Comparison of ENCODE assay signal across 1 cellular context in genomic region chr2:78967294-78967693, GRCh38.
TF ChIP-seq lines count a peak whose summit lies in the region.

No MANE protein-coding gene starts in this region.

TF ChIP-seq in HepG2, 621 proteins besides CTCF, POLR2A, EP300 and RAD21 (continued from another document):
- TF ChIP-seq FOXA1 (IDR thresholded peaks at IDR 0.05) = no peak
- 0 out of 2 replicates have a peak, but pooled peaks have one; percentile 31 for TF ChIP-seq FOXA1 (CRISPR knock-in tag; IDR thresholded peaks at IDR 0.05)
- TF ChIP-seq ZNF781 (CRISPR knock-in tag; IDR thresholded peaks at IDR 0.05; ENCODE audit: borderline replicate concordance, not compliant biosample characterization) = no peak
- TF ChIP-seq MAFK (conservative IDR thresholded peaks at IDR 0.05 in 1 of 2, IDR thresholded peaks at IDR 0.05 in 1 of 2; ENCODE audit: low read length in 2 of 2) = no peak
- no peak for TF ChIP-seq RBM39 (IDR thresholded peaks at IDR 0.05; ENCODE audit: low read depth, low read length, poor library complexity, severe bottlenecking)
- no peak for TF ChIP-seq HOXA7 (CRISPR knock-in tag; IDR thresholded peaks at IDR 0.05)
- TF ChIP-seq DPF2 (CRISPR knock-in tag; IDR thresholded peaks at IDR 0.05; ENCODE audit: borderline replicate concordance, low read depth) = 0 out of 2 replicates have a peak, but pooled peaks have one; percentile 22
- TF ChIP-seq HNRNPLL (IDR thresholded peaks at IDR 0.05; ENCODE audit: low read depth, low read length, poor library complexity, severe bottlenecking) = no peak
- no peak for TF ChIP-seq KLF6 (CRISPR knock-in tag; IDR thresholded peaks at IDR 0.05)
- no peak for TF ChIP-seq ZNF740 (CRISPR knock-in tag; IDR thresholded peaks at IDR 0.05)
- no peak for TF ChIP-seq DNMT1 (CRISPR knock-in tag; IDR thresholded peaks at IDR 0.05)
- TF ChIP-seq AGO2 (optimal IDR thresholded peaks at IDR 0.05; ENCODE audit: low read depth, low read length) = no peak
- no peak for TF ChIP-seq ZNF546 (CRISPR knock-in tag; conservative IDR thresholded peaks at IDR 0.05)
- no peak for TF ChIP-seq MTF2 (CRISPR knock-in tag; IDR thresholded peaks at IDR 0.05; ENCODE audit: borderline replicate concordance)
- TF ChIP-seq ELF3 (CRISPR knock-in tag; IDR thresholded peaks at IDR 0.05) = peak; percentile 58; the same call in 1 of the 2 replicates
- no peak for TF ChIP-seq ZNF264 (CRISPR knock-in tag; IDR thresholded peaks at IDR 0.05)
- peak; percentile 82 for TF ChIP-seq TBX2 (CRISPR knock-in tag; IDR thresholded peaks at IDR 0.05; ENCODE audit: borderline replicate concordance)
- no peak for TF ChIP-seq ATF7-NPFF (CRISPR knock-in tag; IDR thresholded peaks at IDR 0.05; ENCODE audit: low read depth)
- TF ChIP-seq ZNF207 (IDR thresholded peaks at IDR 0.05; ENCODE audit: borderline replicate concordance) = no peak
- peak; percentile 30; the same call in 1 of the 2 replicates for TF ChIP-seq ETV5 (CRISPR knock-in tag; IDR thresholded peaks at IDR 0.05; ENCODE audit: borderline replicate concordance)
- TF ChIP-seq TAF1 (CRISPR knock-in tag; IDR thresholded peaks at IDR 0.05) = no peak
- no peak for TF ChIP-seq ZNF891 (CRISPR knock-in tag; IDR thresholded peaks at IDR 0.05)
- no peak for TF ChIP-seq FUBP1 (CRISPR knock-in tag; IDR thresholded peaks at IDR 0.05; ENCODE audit: borderline replicate concordance)
- no peak for TF ChIP-seq ZNF614 (CRISPR knock-in tag; IDR thresholded peaks at IDR 0.05; ENCODE audit: borderline replicate concordance)
- no peak for TF ChIP-seq ZBTB2 (CRISPR knock-in tag; IDR thresholded peaks at IDR 0.05; ENCODE audit: low read depth)
- no peak for TF ChIP-seq ZNF180 (CRISPR knock-in tag; IDR thresholded peaks at IDR 0.05; ENCODE audit: borderline replicate concordance, low read depth)
- TF ChIP-seq POLR2G (IDR thresholded peaks at IDR 0.05; ENCODE audit: low read depth, low read length) = no peak
- TF ChIP-seq YY1 (IDR thresholded peaks at IDR 0.05; ENCODE audit: insufficient read depth, insufficient replicate concordance, low read depth, low read length) = no peak
- TF ChIP-seq, protein P1, sequence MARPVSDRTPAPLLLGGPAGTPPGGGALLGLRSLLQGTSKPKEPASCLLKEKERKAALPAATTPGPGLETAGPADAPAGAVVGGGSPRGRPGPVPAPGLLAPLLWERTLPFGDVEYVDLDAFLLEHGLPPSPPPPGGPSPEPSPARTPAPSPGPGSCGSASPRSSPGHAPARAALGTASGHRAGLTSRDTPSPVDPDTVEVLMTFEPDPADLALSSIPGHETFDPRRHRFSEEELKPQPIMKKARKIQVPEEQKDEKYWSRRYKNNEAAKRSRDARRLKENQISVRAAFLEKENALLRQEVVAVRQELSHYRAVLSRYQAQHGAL (CRISPR knock-in tag; IDR thresholded peaks at IDR 0.05; ENCODE audit: not compliant biosample characterization) = no peak
- TF ChIP-seq ZNF136 (CRISPR knock-in tag; IDR thresholded peaks at IDR 0.05; ENCODE audit: low read depth) = no peak
- no peak for TF ChIP-seq ZNF431 (CRISPR knock-in tag; IDR thresholded peaks at IDR 0.05; ENCODE audit: borderline replicate concordance, low read depth)
- TF ChIP-seq GATAD1 (CRISPR knock-in tag; IDR thresholded peaks at IDR 0.05) = peak; percentile 46; the same call in 1 of the 2 replicates
- TF ChIP-seq KLF15 (CRISPR knock-in tag; IDR thresholded peaks at IDR 0.05; ENCODE audit: borderline replicate concordance) = no peak
- TF ChIP-seq CHD4 (IDR thresholded peaks at IDR 0.05; ENCODE audit: borderline replicate concordance, low read length) = no peak
- TF ChIP-seq PHF5A (CRISPR knock-in tag; IDR thresholded peaks at IDR 0.05; ENCODE audit: low read depth, unreplicated experiment) = no peak
- TF ChIP-seq ZNF12 (CRISPR knock-in tag; IDR thresholded peaks at IDR 0.05) = no peak
- no peak for TF ChIP-seq ZEB1 (IDR thresholded peaks at IDR 0.05; ENCODE audit: insufficient replicate concordance, low read depth)
- no peak for TF ChIP-seq ARNT (IDR thresholded peaks at IDR 0.05)
- TF ChIP-seq ZNF101 (CRISPR knock-in tag; IDR thresholded peaks at IDR 0.05; ENCODE audit: borderline replicate concordance, low read depth) = no peak
- TF ChIP-seq ZFP37 (CRISPR knock-in tag; IDR thresholded peaks at IDR 0.05; ENCODE audit: borderline replicate concordance) = no peak
- no peak for TF ChIP-seq RBAK (CRISPR knock-in tag; IDR thresholded peaks at IDR 0.05)
- TF ChIP-seq ZBTB34 (CRISPR knock-in tag; IDR thresholded peaks at IDR 0.05) = no peak
- no peak for TF ChIP-seq CAMTA2 (CRISPR knock-in tag; IDR thresholded peaks at IDR 0.05; ENCODE audit: borderline replicate concordance)
- TF ChIP-seq FOXK2 (IDR thresholded peaks at IDR 0.05) = no peak
- TF ChIP-seq ZNF143 (CRISPR knock-in tag; IDR thresholded peaks at IDR 0.05) = no peak
- TF ChIP-seq, protein P2, sequence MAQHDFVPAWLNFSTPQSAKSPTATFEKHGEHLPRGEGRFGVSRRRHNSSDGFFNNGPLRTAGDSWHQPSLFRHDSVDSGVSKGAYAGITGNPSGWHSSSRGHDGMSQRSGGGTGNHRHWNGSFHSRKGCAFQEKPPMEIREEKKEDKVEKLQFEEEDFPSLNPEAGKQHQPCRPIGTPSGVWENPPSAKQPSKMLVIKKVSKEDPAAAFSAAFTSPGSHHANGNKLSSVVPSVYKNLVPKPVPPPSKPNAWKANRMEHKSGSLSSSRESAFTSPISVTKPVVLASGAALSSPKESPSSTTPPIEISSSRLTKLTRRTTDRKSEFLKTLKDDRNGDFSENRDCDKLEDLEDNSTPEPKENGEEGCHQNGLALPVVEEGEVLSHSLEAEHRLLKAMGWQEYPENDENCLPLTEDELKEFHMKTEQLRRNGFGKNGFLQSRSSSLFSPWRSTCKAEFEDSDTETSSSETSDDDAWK (CRISPR knock-in tag; IDR thresholded peaks at IDR 0.05) = no peak
- no peak; the same call in 1 of the 2 replicates for TF ChIP-seq HOXA3 (CRISPR knock-in tag; IDR thresholded peaks at IDR 0.05)
- TF ChIP-seq, protein P3, sequence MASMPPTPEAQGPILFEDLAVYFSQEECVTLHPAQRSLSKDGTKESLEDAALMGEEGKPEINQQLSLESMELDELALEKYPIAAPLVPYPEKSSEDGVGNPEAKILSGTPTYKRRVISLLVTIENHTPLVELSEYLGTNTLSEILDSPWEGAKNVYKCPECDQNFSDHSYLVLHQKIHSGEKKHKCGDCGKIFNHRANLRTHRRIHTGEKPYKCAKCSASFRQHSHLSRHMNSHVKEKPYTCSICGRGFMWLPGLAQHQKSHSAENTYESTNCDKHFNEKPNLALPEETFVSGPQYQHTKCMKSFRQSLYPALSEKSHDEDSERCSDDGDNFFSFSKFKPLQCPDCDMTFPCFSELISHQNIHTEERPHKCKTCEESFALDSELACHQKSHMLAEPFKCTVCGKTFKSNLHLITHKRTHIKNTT (CRISPR knock-in tag; IDR thresholded peaks at IDR 0.05) = no peak
- no peak for TF ChIP-seq NPAS2 (CRISPR knock-in tag; IDR thresholded peaks at IDR 0.05; ENCODE audit: borderline replicate concordance)
- no peak for TF ChIP-seq ZNF354B (CRISPR knock-in tag; IDR thresholded peaks at IDR 0.05)
- TF ChIP-seq HDAC1 (CRISPR knock-in tag; IDR thresholded peaks at IDR 0.05) = 0 out of 2 replicates have a peak, but pooled peaks have one; percentile 44
- no peak for TF ChIP-seq KDM3A (CRISPR knock-in tag; IDR thresholded peaks at IDR 0.05; ENCODE audit: low read depth)
- no peak for TF ChIP-seq ZNF652 (CRISPR knock-in tag; IDR thresholded peaks at IDR 0.05; ENCODE audit: borderline replicate concordance, low read depth)
- TF ChIP-seq CENPX (CRISPR knock-in tag; IDR thresholded peaks at IDR 0.05) = no peak
- TF ChIP-seq, protein P4, sequence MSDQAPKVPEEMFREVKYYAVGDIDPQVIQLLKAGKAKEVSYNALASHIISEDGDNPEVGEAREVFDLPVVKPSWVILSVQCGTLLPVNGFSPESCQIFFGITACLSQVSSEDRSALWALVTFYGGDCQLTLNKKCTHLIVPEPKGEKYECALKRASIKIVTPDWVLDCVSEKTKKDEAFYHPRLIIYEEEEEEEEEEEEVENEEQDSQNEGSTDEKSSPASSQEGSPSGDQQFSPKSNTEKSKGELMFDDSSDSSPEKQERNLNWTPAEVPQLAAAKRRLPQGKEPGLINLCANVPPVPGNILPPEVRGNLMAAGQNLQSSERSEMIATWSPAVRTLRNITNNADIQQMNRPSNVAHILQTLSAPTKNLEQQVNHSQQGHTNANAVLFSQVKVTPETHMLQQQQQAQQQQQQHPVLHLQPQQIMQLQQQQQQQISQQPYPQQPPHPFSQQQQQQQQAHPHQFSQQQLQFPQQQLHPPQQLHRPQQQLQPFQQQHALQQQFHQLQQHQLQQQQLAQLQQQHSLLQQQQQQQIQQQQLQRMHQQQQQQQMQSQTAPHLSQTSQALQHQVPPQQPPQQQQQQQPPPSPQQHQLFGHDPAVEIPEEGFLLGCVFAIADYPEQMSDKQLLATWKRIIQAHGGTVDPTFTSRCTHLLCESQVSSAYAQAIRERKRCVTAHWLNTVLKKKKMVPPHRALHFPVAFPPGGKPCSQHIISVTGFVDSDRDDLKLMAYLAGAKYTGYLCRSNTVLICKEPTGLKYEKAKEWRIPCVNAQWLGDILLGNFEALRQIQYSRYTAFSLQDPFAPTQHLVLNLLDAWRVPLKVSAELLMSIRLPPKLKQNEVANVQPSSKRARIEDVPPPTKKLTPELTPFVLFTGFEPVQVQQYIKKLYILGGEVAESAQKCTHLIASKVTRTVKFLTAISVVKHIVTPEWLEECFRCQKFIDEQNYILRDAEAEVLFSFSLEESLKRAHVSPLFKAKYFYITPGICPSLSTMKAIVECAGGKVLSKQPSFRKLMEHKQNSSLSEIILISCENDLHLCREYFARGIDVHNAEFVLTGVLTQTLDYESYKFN (CRISPR knock-in tag; conservative IDR thresholded peaks at IDR 0.05) = peak; percentile 73; the same call in 1 of the 2 replicates
- TF ChIP-seq SMAD3 (CRISPR knock-in tag; IDR thresholded peaks at IDR 0.05) = no peak
- no peak for TF ChIP-seq SRSF9 (IDR thresholded peaks at IDR 0.05; ENCODE audit: borderline replicate concordance, insufficient read depth, low read depth, low read length, poor library complexity, severe bottlenecking)
- TF ChIP-seq IRF9 (CRISPR knock-in tag; IDR thresholded peaks at IDR 0.05; ENCODE audit: borderline replicate concordance) = no peak
- no peak for TF ChIP-seq ZBTB42 (CRISPR knock-in tag; IDR thresholded peaks at IDR 0.05)
- TF ChIP-seq SMC3 (IDR thresholded peaks at IDR 0.05; ENCODE audit: low read length) = no peak
- TF ChIP-seq ZNF557 (CRISPR knock-in tag; IDR thresholded peaks at IDR 0.05) = no peak
- peak; percentile 85; the same call in 1 of the 2 replicates for TF ChIP-seq HMG20A (CRISPR knock-in tag; IDR thresholded peaks at IDR 0.05; ENCODE audit: borderline replicate concordance)
